ENCODE assay signal across 1 cellular context in genomic region chr4:17781831-17782287, GRCh38.
TF ChIP-seq lines count a peak whose summit lies in the region.

No MANE protein-coding gene starts in this region.

TF ChIP-seq in HepG2, 621 proteins besides CTCF, POLR2A, EP300 and RAD21:
- TF ChIP-seq PITX1 (CRISPR knock-in tag; IDR thresholded peaks at IDR 0.05) (no peak), GPN1 (CRISPR knock-in tag; IDR thresholded peaks at IDR 0.05; ENCODE audit: borderline replicate concordance) (no peak), MAX (IDR thresholded peaks at IDR 0.05) (no peak), IKZF1 (IDR thresholded peaks at IDR 0.05) (no peak), SAP130 (CRISPR knock-in tag; IDR thresholded peaks at IDR 0.05; ENCODE audit: low read depth) (no peak), ZNF850 (CRISPR knock-in tag; conservative IDR thresholded peaks at IDR 0.05) (no peak), ZKSCAN1 (IDR thresholded peaks at IDR 0.05; ENCODE audit: low read length) (no peak), TSC22D2 (CRISPR knock-in tag; IDR thresholded peaks at IDR 0.05; ENCODE audit: borderline replicate concordance) (no peak)
